In genomic region chr5:134125195-134126015, GRCh38 we compare ENCODE assay signal across 8 cellular contexts. TPM values are rescaled to one million over a fixed set of nuclear protein-coding genes. Genes with fewer than 3 reads are reported as not detected.
DNase-seq lines count a peak whose midpoint lies in the region; ATAC-seq and TF ChIP-seq lines count a peak whose summit lies in the region.

No MANE protein-coding gene starts in this region.

- H3K27me3 Mint-ChIP-seq in effector memory CD8-positive, alpha-beta T cell = no peaks in the 10 kb centered on the region
- H3K27me3 Mint-ChIP-seq in Caco-2 (ENCODE audit: insufficient read depth, unreplicated experiment) = no peaks in the 10 kb centered on the region

- H3K27ac ChIP-seq in BLaER1 treated with 17β-estradiol and CSF1 and Interleukin-3, amounts not matched to agents 10 nM and 100 nM = peak overlapping the region in 6 of 11 experiments; percentile 8 to 61 (median 37); a peak in 8 of 22 replicates
- H3K27ac ChIP-seq in Peyer's patch (peak overlapping the region; percentile 35 to 83 (median 52)), osteoblast (ENCODE audit: low read depth, low read length) (peak overlapping the region; percentile 98)

- H3K27ac Mint-ChIP-seq in effector memory CD8-positive, alpha-beta T cell = peak overlapping the region; percentile 95 to 99
- H3K27ac Mint-ChIP-seq in Caco-2 (ENCODE audit: unreplicated experiment) = no peak overlapping the region

- H3K4me2 ChIP-seq in BLaER1 treated with 17β-estradiol and CSF1 and Interleukin-3, amounts not matched to agents 10 nM and 100 nM = peak overlapping the region; percentile 56 to 95 (median 88)
- peak overlapping the region; percentile 57 for H3K4me2 ChIP-seq in osteoblast (ENCODE audit: insufficient read depth, low read length)

- peaks cover 87 to 92% of the 10 kb centered on the region in 2 donors for H3K4me1 Mint-ChIP-seq in effector memory CD8-positive, alpha-beta T cell (ENCODE audit: low read depth in 2 of 2)
- H3K4me1 Mint-ChIP-seq in Caco-2 (ENCODE audit: low read depth, unreplicated experiment) = no peaks in the 10 kb centered on the region

- intact Hi-C loops in Caco-2 (cut with micrococcal nuclease; ENCODE audit: unreplicated experiment) = no loop called here

- TF ChIP-seq CTCF in Peyer's patch (IDR thresholded peaks at IDR 0.05) = no peak
- no peak for TF ChIP-seq CTCF in osteoblast (IDR thresholded peaks at IDR 0.05; ENCODE audit: extremely low read depth, low read depth, low read length)
- TF ChIP-seq CTCF in Caco-2 (IDR thresholded peaks at IDR 0.05; ENCODE audit: insufficient read depth in 1 of 2, low read depth in 1 of 2, low read length in 1 of 2, severe bottlenecking in 1 of 2, unreplicated experiment in 1 of 2) = no peak

- H2AFZ ChIP-seq in osteoblast (ENCODE audit: low read length) = no peak overlapping the region

- H4K20me1 ChIP-seq in BLaER1 treated with 17β-estradiol and CSF1 and Interleukin-3, amounts not matched to agents 10 nM and 100 nM = peaks cover 15 to 99% (median 84%) of the 10 kb centered on the region in 11 experiments; a peak in 20 of 22 replicates
- H4K20me1 ChIP-seq in osteoblast (ENCODE audit: insufficient read depth, low read length) = peaks cover 10% of the 10 kb centered on the region

- H3K4me3 Mint-ChIP-seq in effector memory CD8-positive, alpha-beta T cell = peak overlapping the region; percentile 81 to 86
- H3K4me3 Mint-ChIP-seq in Caco-2 (ENCODE audit: unreplicated experiment) = no peak overlapping the region

- H3K9me3 ChIP-seq in BLaER1 treated with 17β-estradiol and CSF1 and Interleukin-3, amounts not matched to agents 10 nM and 100 nM (replicated peaks in 1 of 11) = no peaks in the 10 kb centered on the region
- H3K9me3 ChIP-seq in Peyer's patch = no peaks in the 10 kb centered on the region
- H3K9me3 ChIP-seq in osteoblast (ENCODE audit: low read depth, low read length) = no peaks in the 10 kb centered on the region
- H3K9me3 ChIP-seq in Caco-2 = no peaks in the 10 kb centered on the region

- H3K9ac ChIP-seq in BLaER1 treated with 17β-estradiol and CSF1 and Interleukin-3, amounts not matched to agents 10 nM and 100 nM = peak overlapping the region in 5 of 11 experiments; percentile 27 to 47 (median 39); a peak in 7 of 22 replicates

- POLR2A ChIA-PET in Caco-2 (lab: Charles Lee) = no interaction called here

- CTCF ChIA-PET in Caco-2 (lab: Charles Lee) = interaction anchor here (1.1 to 1.4 kb wide), 2 partner anchors 21 to 86 kb away, joined by 3 read pairs; no protein-coding TSS in a partner anchor

- H3K4me3 ChIP-seq in BLaER1 treated with 17β-estradiol and CSF1 and Interleukin-3, amounts not matched to agents 10 nM and 100 nM = no peak overlapping the region; a peak in 1 of 20 replicates
- peak overlapping the region in 1 of 4 donors; percentile 10 for H3K4me3 ChIP-seq in Peyer's patch
- peak overlapping the region; percentile 4 for H3K4me3 ChIP-seq in osteoblast (ENCODE audit: insufficient read depth, low read length)
- no peak overlapping the region for H3K4me3 ChIP-seq in Caco-2 (ENCODE audit: low read depth, low read length)

- BruUV-seq in Caco-2 (replicated peaks; lab: Mats Ljungman, UMichigan) = no TSS peak

- peaks cover 100% of the 10 kb centered on the region for H3K36me3 Mint-ChIP-seq in effector memory CD8-positive, alpha-beta T cell (ENCODE audit: insufficient read depth)
- peaks cover 5% of the 10 kb centered on the region for H3K36me3 Mint-ChIP-seq in Caco-2 (ENCODE audit: insufficient read depth, unreplicated experiment)

- peaks cover 0 to 26% (median 14%) of the 10 kb centered on the region in 11 experiments; a peak in 17 of 22 replicates for H3K36me3 ChIP-seq in BLaER1 treated with 17β-estradiol and CSF1 and Interleukin-3, amounts not matched to agents 10 nM and 100 nM
- peaks cover 0 to 11% (median 0%) of the 10 kb centered on the region in 3 donors for H3K36me3 ChIP-seq in Peyer's patch
- peaks cover 20% of the 10 kb centered on the region for H3K36me3 ChIP-seq in osteoblast (ENCODE audit: insufficient read depth, low read length)
- no peaks in the 10 kb centered on the region for H3K36me3 ChIP-seq in Caco-2 (ENCODE audit: control insufficient read depth, insufficient read depth, low read length)

- peaks cover 18 to 87% (median 69%) of the 10 kb centered on the region in 10 experiments for H3K4me1 ChIP-seq in BLaER1 treated with 17β-estradiol and CSF1 and Interleukin-3, amounts not matched to agents 10 nM and 100 nM
- H3K4me1 ChIP-seq in Peyer's patch (peaks cover 0 to 68% (median 40%) of the 10 kb centered on the region in 4 donors), osteoblast (ENCODE audit: insufficient read depth, low read length) (peaks cover 39% of the 10 kb centered on the region), Caco-2 (no peaks in the 10 kb centered on the region)

- no peak for ATAC-seq in effector memory CD8-positive, alpha-beta T cell (replicated peaks)
- no peak for ATAC-seq in HG03095 (IDR thresholded peaks at IDR 0.05; ENCODE audit: unreplicated experiment)

- peaks cover 40% of the 10 kb centered on the region for H3K79me2 ChIP-seq in osteoblast (ENCODE audit: insufficient read depth, low read length)

- TF ChIP-seq POLR2A in Peyer's patch (IDR thresholded peaks at IDR 0.05) = no peak

- no peak for DNase-seq in Peyer's patch
- no peak for DNase-seq in effector memory CD8-positive, alpha-beta T cell
- peak; percentile 98 for DNase-seq in osteoblast (ENCODE audit: insufficient read length, low spot score, missing footprints)
- no peak for DNase-seq in Caco-2
- DNase-seq in COLO829 (ENCODE audit: low spot score) = no peak
- no peak for DNase-seq in NCI-H510A treated with DMSO at 0.1 percent for 48 hours (lab: John Stamatoyannopoulos, UW)

- H3K9me3 Mint-ChIP-seq in effector memory CD8-positive, alpha-beta T cell = no peaks in the 10 kb centered on the region
- no peaks in the 10 kb centered on the region for H3K9me3 Mint-ChIP-seq in Caco-2 (ENCODE audit: unreplicated experiment)

- peaks cover 0 to 26% (median 12%) of the 10 kb centered on the region in 11 experiments; a peak in 12 of 22 replicates for H3K27me3 ChIP-seq in BLaER1 treated with 17β-estradiol and CSF1 and Interleukin-3, amounts not matched to agents 10 nM and 100 nM
- H3K27me3 ChIP-seq in Peyer's patch (no peaks in the 10 kb centered on the region), osteoblast (ENCODE audit: insufficient read depth, low read length) (no peaks in the 10 kb centered on the region), Caco-2 (replicated peaks; ENCODE audit: control insufficient read depth, insufficient read depth, low read length) (no peaks in the 10 kb centered on the region)

RNA-seq across cellular contexts. Expression of gene TCF7, which starts 10.9 kb away (rescaled TPM):
- total RNA-seq in Peyer's patch (10 to 100 TPM; 11.8 to 32.2 (median 22.0) TPM), osteoblast (2.9 and 3.3 TPM in 2 replicates), Caco-2 (2022) (36.2 and 36.5 TPM in 2 replicates)

RNA-seq across cellular contexts. Expression of gene SKP1, which starts 51.3 kb away (rescaled TPM):
- total RNA-seq in Peyer's patch = 100 to 1,000 TPM in 3 of 4 donors, 10 to 100 TPM in 1; 89.4 to 155 (median 129) TPM
- 123 and 145 TPM in 2 replicates for total RNA-seq in osteoblast
- total RNA-seq in Caco-2 (2022) = 351 and 365 TPM in 2 replicates

Comparison
In these comparisons a context has a peak if more than half of its experiments do, and no peak if none do; other contexts are left out.
1. H3K27ac ChIP-seq: peak in every context shown above with its lines; median percentile 98 in osteoblast; 52 in Peyer's patch; 37 in BLaER1 treated with 17β-estradiol and CSF1 and Interleukin-3, amounts not matched to agents 10 nM and 100 nM.